Comparison of ENCODE assay signal across 24 cellular contexts in the genomic region with DNA sequence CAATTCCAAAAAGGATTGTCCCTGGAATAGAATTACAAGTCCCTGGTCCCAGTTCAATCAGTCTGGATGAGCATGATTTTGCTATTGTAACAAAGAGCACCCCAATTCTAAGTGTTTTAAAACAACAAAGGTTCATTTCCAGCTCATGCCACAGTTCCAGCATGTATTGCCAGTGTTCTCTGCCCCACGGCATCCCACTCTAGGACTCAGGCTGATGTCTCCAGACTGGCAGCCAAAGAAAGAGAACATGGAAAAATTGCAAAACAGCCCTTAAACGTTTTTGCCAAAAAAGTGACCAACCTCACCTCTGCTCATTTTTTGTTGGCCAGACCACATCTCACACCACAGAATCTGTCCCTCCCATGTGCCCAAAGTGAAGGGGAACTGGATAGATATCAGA.
"Had no signal": no experiment of that assay in that cellular context is flagged by ENCODE, and none has a peak within 500 bp of the region (broad histone marks: within the 10 kb centered on the region; RNA-seq: fewer than 3 reads in every experiment).

No MANE protein-coding gene starts in this region.

- H3K27ac Mint-ChIP-seq: activated T-cell treated with anti-CD3 and anti-CD28 coated beads, Interleukin-2, amount 50 U/mL, for 72 hours; effector memory CD8-positive, alpha-beta T cell; memory B cell; stimulated activated effector memory CD8-positive, alpha-beta T cell treated with anti-CD3 and anti-CD28 coated beads, Interleukin-12 subunit alpha, Interleukin-12 subunit beta, amount 100 ng/mL, for 72 hours; type B pancreatic cell; WTC11 had no signal

- H3K27me3 ChIP-seq: colonic mucosa, gastrocnemius medialis, right lobe of liver had no signal

- H3K9me3 Mint-ChIP-seq: effector memory CD8-positive, alpha-beta T cell; stimulated activated effector memory CD8-positive, alpha-beta T cell treated with anti-CD3 and anti-CD28 coated beads, Interleukin-12 subunit alpha, Interleukin-12 subunit beta, amount 100 ng/mL, for 72 hours had no signal

- H3K27me3 Mint-ChIP-seq: activated naive CD8-positive, alpha-beta T cell treated with anti-CD3 and anti-CD28 coated beads, Interleukin-2, amount 10 ng/mL, durations not matched to agents 7 days and 5 days; type B pancreatic cell had no signal

- H3K36me3 ChIP-seq: colonic mucosa, gastrocnemius medialis, right lobe of liver had no signal

- DNase-seq: activated CD4-positive, alpha-beta T cell treated with anti-CD3 and anti-CD28 coated beads, Interleukin-2, amount 50 U/mL, for 48 hours; activated CD8-positive, alpha-beta memory T cell treated with anti-CD3 and anti-CD28 coated beads, Interleukin-2, amount 50 U/mL, for 48 hours; activated effector memory CD4-positive, alpha-beta T cell treated with anti-CD3 and anti-CD28 coated beads, Interleukin-2, amount 50 U/mL, for 16 hours; activated naive CD8-positive, alpha-beta T cell treated with anti-CD3 and anti-CD28 coated beads, Interleukin-2, amount 10 ng/mL, durations not matched to agents 7 days and 5 days; activated T-cell treated with anti-CD3 and anti-CD28 coated beads, Interleukin-2, amount 50 U/mL, for 72 hours; amniotic stem cell; colonic mucosa; dorsolateral prefrontal cortex; effector memory CD8-positive, alpha-beta T cell; gastrocnemius medialis; hypothalamus; nephron progenitor cell; nucleus accumbens; right lobe of liver; small intestine; stimulated activated CD4-positive, alpha-beta T cell treated with anti-CD3 and anti-CD28 coated beads, Interleukin-2, amount 100 ng/mL, for 24 hours; T-helper 9 cell had no signal

- H3K4me1 Mint-ChIP-seq: memory B cell had no signal

- H3K27ac ChIP-seq: colonic mucosa, dorsolateral prefrontal cortex, gastrocnemius medialis, parathyroid adenoma, right lobe of liver had no signal

- ATAC-seq: effector memory CD8-positive, alpha-beta T cell; esophagus mucosa; gastrocnemius medialis; SK-N-SH treated with all-trans-retinoic acid at 6 μM for 48 hours; stimulated activated effector memory CD8-positive, alpha-beta T cell treated with anti-CD3 and anti-CD28 coated beads, Interleukin-12 subunit alpha, Interleukin-12 subunit beta, amount 100 ng/mL, for 72 hours; WTC11 had no signal

- H3K36me3 Mint-ChIP-seq: memory B cell; stimulated activated effector memory CD8-positive, alpha-beta T cell treated with anti-CD3 and anti-CD28 coated beads, Interleukin-12 subunit alpha, Interleukin-12 subunit beta, amount 100 ng/mL, for 72 hours; type B pancreatic cell had no signal

- H3K4me1 ChIP-seq: colonic mucosa, gastrocnemius medialis, parathyroid adenoma, right lobe of liver had no signal

- H3K4me3 ChIP-seq: colonic mucosa, dorsolateral prefrontal cortex, gastrocnemius medialis, right lobe of liver had no signal

- H3K4me3 Mint-ChIP-seq: effector memory CD8-positive, alpha-beta T cell; memory B cell; nephron progenitor cell; stimulated activated effector memory CD8-positive, alpha-beta T cell treated with anti-CD3 and anti-CD28 coated beads, Interleukin-12 subunit alpha, Interleukin-12 subunit beta, amount 100 ng/mL, for 72 hours; type B pancreatic cell; WTC11 had no signal

- H3K9me3 ChIP-seq: colonic mucosa, gastrocnemius medialis, right lobe of liver had no signal
